In genomic region chr6:137661601-137662000, GRCh38 we compare ENCODE assay signal across 8 cellular contexts.
DNase-seq lines count a peak whose midpoint lies in the region; ATAC-seq and TF ChIP-seq lines count a peak whose summit lies in the region.

No MANE protein-coding gene starts in this region.

- no peak overlapping the region for H3K27ac Mint-ChIP-seq in CD4-positive, alpha-beta T cell
- H3K27ac Mint-ChIP-seq in activated CD8-positive, alpha-beta T cell treated with anti-CD3 and anti-CD28 coated beads, Interleukin-2, amount 10 ng/mL, durations not matched to agents 7 days and 5 days: no peak overlapping the region

- POLR2A ChIA-PET in CD4-positive, alpha-beta T cell (lab: Charles Lee): no interaction called here
- POLR2A ChIA-PET in activated CD8-positive, alpha-beta T cell treated with anti-CD3 and anti-CD28 coated beads, Interleukin-2, amount 10 ng/mL, durations not matched to agents 7 days and 5 days (lab: Charles Lee): no interaction called here

- ATAC-seq in CD4-positive, alpha-beta T cell (ENCODE audit: poor library complexity): no peak
- ATAC-seq in activated CD8-positive, alpha-beta T cell treated with anti-CD3 and anti-CD28 coated beads, Interleukin-2, amount 10 ng/mL, durations not matched to agents 7 days and 5 days: peak; percentile 57
- ATAC-seq in GM18511 (IDR thresholded peaks at IDR 0.05; ENCODE audit: unreplicated experiment): no peak
- no peak for ATAC-seq in GM21576 (IDR thresholded peaks at IDR 0.05; ENCODE audit: unreplicated experiment)

- no peaks in the 10 kb centered on the region for H3K27me3 ChIP-seq in CD4-positive, alpha-beta T cell (ENCODE audit: control insufficient read depth, insufficient read depth, low read length)

- DNase-seq in CD4-positive, alpha-beta T cell: peak in 7 of 10 experiments; percentile 4 to 59 (median 25)
- peak; percentile 66 for DNase-seq in activated CD8-positive, alpha-beta T cell treated with anti-CD3 and anti-CD28 coated beads, Interleukin-2, amount 10 ng/mL, durations not matched to agents 7 days and 5 days
- peak; percentile 23 for DNase-seq in glomerular visceral epithelial cell (ENCODE audit: extremely low spot score)
- DNase-seq in stimulated activated CD8-positive, alpha-beta memory T cell treated with anti-CD3 and anti-CD28 coated beads, Interleukin-12 subunit alpha, Interleukin-12 subunit beta, amount 100 ng/mL, for 4 hours (ENCODE audit: low read depth): peak; percentile 8
- no peak for DNase-seq in GM19238 (ENCODE audit: insufficient read length, low spot score)

- H3K9me3 ChIP-seq in CD4-positive, alpha-beta T cell (ENCODE audit: control insufficient read depth, low read length): peaks cover 2% of the 10 kb centered on the region

- H3K4me1 Mint-ChIP-seq in CD4-positive, alpha-beta T cell (ENCODE audit: low read depth): no peaks in the 10 kb centered on the region
- peaks cover 28% of the 10 kb centered on the region for H3K4me1 Mint-ChIP-seq in activated CD8-positive, alpha-beta T cell treated with anti-CD3 and anti-CD28 coated beads, Interleukin-2, amount 10 ng/mL, durations not matched to agents 7 days and 5 days (ENCODE audit: low read depth)

- TF ChIP-seq CTCF in CD4-positive, alpha-beta T cell (IDR thresholded peaks at IDR 0.05): peak; percentile 33

- H3K36me3 Mint-ChIP-seq in CD4-positive, alpha-beta T cell (ENCODE audit: low read depth): no peaks in the 10 kb centered on the region
- no peaks in the 10 kb centered on the region for H3K36me3 Mint-ChIP-seq in activated CD8-positive, alpha-beta T cell treated with anti-CD3 and anti-CD28 coated beads, Interleukin-2, amount 10 ng/mL, durations not matched to agents 7 days and 5 days (ENCODE audit: low read depth)

- intact Hi-C loops in CD4-positive, alpha-beta T cell (cut with DNase I, micrococcal nuclease): loop anchor here in 1 of 2 experiments (5.0 kb wide), 1 partner anchor 316 kb away; no protein-coding TSS in a partner anchor

- no peaks in the 10 kb centered on the region for H3K27me3 Mint-ChIP-seq in CD4-positive, alpha-beta T cell
- H3K27me3 Mint-ChIP-seq in activated CD8-positive, alpha-beta T cell treated with anti-CD3 and anti-CD28 coated beads, Interleukin-2, amount 10 ng/mL, durations not matched to agents 7 days and 5 days (ENCODE audit: low read depth): no peaks in the 10 kb centered on the region

- CTCF ChIA-PET in CD4-positive, alpha-beta T cell (lab: Charles Lee): interaction anchor here (0.7 to 0.8 kb wide), 4 partner anchors 43 to 343 kb away, joined by 3 read pairs; no protein-coding TSS in a partner anchor
- CTCF ChIA-PET in activated CD8-positive, alpha-beta T cell treated with anti-CD3 and anti-CD28 coated beads, Interleukin-2, amount 10 ng/mL, durations not matched to agents 7 days and 5 days (lab: Charles Lee): interaction anchor here (0.8 to 7.3 kb wide), 15 partner anchors 11 to 343 kb away, joined by 3 to 88 read pairs (median 4); no protein-coding TSS in a partner anchor

- H3K27ac ChIP-seq in CD4-positive, alpha-beta T cell (ENCODE audit: low read depth, low read length): no peak overlapping the region

- TF ChIP-seq EP300 in Ishikawa (IDR thresholded peaks at IDR 0.05; ENCODE audit: borderline replicate concordance): no peak

- H3K9me3 Mint-ChIP-seq in CD4-positive, alpha-beta T cell: no peaks in the 10 kb centered on the region
- no peaks in the 10 kb centered on the region for H3K9me3 Mint-ChIP-seq in activated CD8-positive, alpha-beta T cell treated with anti-CD3 and anti-CD28 coated beads, Interleukin-2, amount 10 ng/mL, durations not matched to agents 7 days and 5 days (ENCODE audit: insufficient read depth)

- TF ChIP-seq RAD21 in Ishikawa (IDR thresholded peaks at IDR 0.05; ENCODE audit: low read depth): peak; percentile 49

- H3K4me3 Mint-ChIP-seq in CD4-positive, alpha-beta T cell: no peak overlapping the region
- H3K4me3 Mint-ChIP-seq in activated CD8-positive, alpha-beta T cell treated with anti-CD3 and anti-CD28 coated beads, Interleukin-2, amount 10 ng/mL, durations not matched to agents 7 days and 5 days: no peak overlapping the region

TF ChIP-seq in Ishikawa, 13 proteins besides CTCF, POLR2A, EP300 and RAD21:
- no peak for TF ChIP-seq CEBPB (IDR thresholded peaks at IDR 0.05)
- TF ChIP-seq NFIC (IDR thresholded peaks at IDR 0.05): no peak
- TF ChIP-seq TEAD4 (IDR thresholded peaks at IDR 0.05): no peak
- no peak for TF ChIP-seq USF1 (IDR thresholded peaks at IDR 0.05)
- TF ChIP-seq FOXM1 (IDR thresholded peaks at IDR 0.05; ENCODE audit: borderline replicate concordance, low read depth): no peak
- no peak for TF ChIP-seq TAF1 (IDR thresholded peaks at IDR 0.05; ENCODE audit: low read depth)
- TF ChIP-seq YY1 (IDR thresholded peaks at IDR 0.05; ENCODE audit: low read depth): no peak
- no peak for TF ChIP-seq REST (IDR thresholded peaks at IDR 0.05; ENCODE audit: low read depth)
- no peak for TF ChIP-seq ZBTB7A (IDR thresholded peaks at IDR 0.05; ENCODE audit: low read depth)
- no peak for TF ChIP-seq MAX (IDR thresholded peaks at IDR 0.05)
TF ChIP-seq in Ishikawa: peak in this region for 0.
